Comparison of ENCODE assay signal across 8 cellular contexts in the genomic region with DNA sequence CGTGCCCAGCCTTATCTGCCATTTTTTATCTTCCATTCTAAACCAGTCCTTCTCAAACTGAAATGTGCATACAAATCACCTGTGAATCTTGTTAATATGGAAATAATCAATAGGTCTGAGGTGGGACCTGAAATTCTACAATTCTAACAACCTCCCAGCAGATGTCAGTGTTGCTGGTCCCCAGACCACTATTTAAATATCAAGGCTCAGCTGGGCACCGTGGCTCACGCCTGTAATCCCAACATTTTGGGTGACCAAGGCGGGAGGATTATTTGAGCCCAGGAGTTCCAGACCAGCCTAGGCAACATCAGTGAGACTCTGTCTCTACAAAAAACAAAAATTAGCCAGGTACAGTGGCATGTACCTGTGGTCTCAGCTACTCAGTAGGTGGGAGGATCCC. TPM values are rescaled to one million over a fixed set of nuclear protein-coding genes. Genes with fewer than 3 reads are reported as not detected.
DNase-seq lines count a peak whose midpoint lies in the region; ATAC-seq, FAIRE-seq and TF ChIP-seq lines count a peak whose summit lies in the region.

No MANE protein-coding gene starts in this region.

- no peaks in the 10 kb centered on the region for H3K4me1 ChIP-seq in CD8-positive, alpha-beta T cell (ENCODE audit: insufficient read depth, low read length)
- H3K4me1 ChIP-seq in gastroesophageal sphincter = peaks cover 0 to 30% (median 25%) of the 10 kb centered on the region in 3 donors
- peaks cover 24 to 29% (median 25%) of the 10 kb centered on the region in 4 donors for H3K4me1 ChIP-seq in upper lobe of left lung

- no peaks in the 10 kb centered on the region for H3K4me1 Mint-ChIP-seq in CD8-positive, alpha-beta T cell (ENCODE audit: low read depth)

- intact Hi-C loops in CD8-positive, alpha-beta T cell (cut with DNase I, micrococcal nuclease) = loop anchor here in 1 of 2 experiments (1.0 kb wide), 1 partner anchor 253 kb away; no protein-coding TSS in a partner anchor

- no peak overlapping the region for H3K4me3 Mint-ChIP-seq in CD8-positive, alpha-beta T cell

- peak; percentile 25 for TF ChIP-seq CTCF in CD8-positive, alpha-beta T cell (IDR thresholded peaks at IDR 0.05)
- peak; percentile 64 for TF ChIP-seq CTCF in VCaP (conservative IDR thresholded peaks at IDR 0.05)
- peak in 3 of 4 experiments; percentile 15 to 36 (median 33) for TF ChIP-seq CTCF in gastroesophageal sphincter (IDR thresholded peaks at IDR 0.05)
- peak in 3 of 6 experiments; percentile 10 to 36 (median 32) for TF ChIP-seq CTCF in upper lobe of left lung (IDR thresholded peaks at IDR 0.05)

- H3K27me3 ChIP-seq in CD8-positive, alpha-beta T cell (ENCODE audit: insufficient read depth, low read length) = no peaks in the 10 kb centered on the region
- H3K27me3 ChIP-seq in gastroesophageal sphincter (no peaks in the 10 kb centered on the region), upper lobe of left lung (no peaks in the 10 kb centered on the region)

- H3K27ac Mint-ChIP-seq in CD8-positive, alpha-beta T cell = no peak overlapping the region

- DNase-seq in CD8-positive, alpha-beta T cell = peak in 2 of 7 experiments; percentile 8 to 12
- DNase-seq in GM19239 (ENCODE audit: insufficient read length, low spot score) = peak; percentile 38
- DNase-seq in amniotic stem cell (lab: John Stamatoyannopoulos, UW) = no peak
- DNase-seq in NCI-H526 treated with DMSO at 0.1 percent for 48 hours (lab: John Stamatoyannopoulos, UW) = no peak
- DNase-seq in upper lobe of left lung = no peak

- TF ChIP-seq POLR2A in gastroesophageal sphincter (IDR thresholded peaks at IDR 0.05) (no peak), upper lobe of left lung (IDR thresholded peaks at IDR 0.05) (no peak)

- no peaks in the 10 kb centered on the region for H3K9me3 Mint-ChIP-seq in CD8-positive, alpha-beta T cell

- 20 to 60% methylated on average over 1 of the region's 4 CpGs for WGBS in gastroesophageal sphincter (ENCODE audit: low coverage in 1 of 2), 2 donors
- WGBS in upper lobe of left lung, 2 donors = 21 to 36% methylated on average over 3 to 4 of the region's 4 CpGs

- H3K27ac ChIP-seq in CD8-positive, alpha-beta T cell (ENCODE audit: low read depth, low read length) = no peak overlapping the region
- H3K27ac ChIP-seq in VCaP = no peak overlapping the region
- no peak overlapping the region for H3K27ac ChIP-seq in gastroesophageal sphincter
- H3K27ac ChIP-seq in upper lobe of left lung = no peak overlapping the region

- H3K4me3 ChIP-seq in CD8-positive, alpha-beta T cell (ENCODE audit: low read depth, low read length) = no peak overlapping the region
- H3K4me3 ChIP-seq in gastroesophageal sphincter (no peak overlapping the region), upper lobe of left lung (no peak overlapping the region)

- CTCF ChIA-PET in CD8-positive, alpha-beta T cell (lab: Charles Lee) = interaction anchor here (0.9 to 2.2 kb wide), 9 partner anchors 9 to 201 kb away, joined by 3 to 8 read pairs (median 3); partner anchors contain the start of gene SRARP

- TF ChIP-seq EP300 in gastroesophageal sphincter (IDR thresholded peaks at IDR 0.05) = no peak
- no peak for TF ChIP-seq EP300 in upper lobe of left lung (IDR thresholded peaks at IDR 0.05)

- FAIRE-seq in GM19239 (lab: Jason Lieb, UNC) = peak; percentile 68

- no peaks in the 10 kb centered on the region for H3K36me3 Mint-ChIP-seq in CD8-positive, alpha-beta T cell

- peaks cover 16% of the 10 kb centered on the region for H3K27me3 Mint-ChIP-seq in CD8-positive, alpha-beta T cell (ENCODE audit: low read depth)

- POLR2A ChIA-PET in CD8-positive, alpha-beta T cell (lab: Charles Lee) = no interaction called here

- H3K36me3 ChIP-seq in CD8-positive, alpha-beta T cell (ENCODE audit: insufficient read depth, low read length) = no peaks in the 10 kb centered on the region
- H3K36me3 ChIP-seq in gastroesophageal sphincter (no peaks in the 10 kb centered on the region), upper lobe of left lung (no peaks in the 10 kb centered on the region)

- no peaks in the 10 kb centered on the region for H3K9me3 ChIP-seq in CD8-positive, alpha-beta T cell (ENCODE audit: low read length)
- H3K9me3 ChIP-seq in gastroesophageal sphincter (no peaks in the 10 kb centered on the region), upper lobe of left lung (no peaks in the 10 kb centered on the region)

- ATAC-seq in CD8-positive, alpha-beta T cell = peak; percentile 52
- no peak for ATAC-seq in gastroesophageal sphincter
- ATAC-seq in HG02852 (IDR thresholded peaks at IDR 0.05; ENCODE audit: unreplicated experiment) = no peak
- no peak for ATAC-seq in upper lobe of left lung (ENCODE audit: low FRiP score in 2 of 2)

RNA-seq across cellular contexts. Expression of gene UQCRHL, which starts 4.1 kb away (rescaled TPM):
- total RNA-seq in CD8-positive, alpha-beta T cell = under 1 TPM; 0.53 to 0.81 TPM
- 1 to 10 TPM in 2 of 4 donors, under 1 TPM in 2; 0.40 to 1.4 (median 0.85) TPM for total RNA-seq in gastroesophageal sphincter
- 1 to 10 TPM in 5 of 6 donors, under 1 TPM in 1; 0.57 to 2.1 (median 1.1) TPM for total RNA-seq in upper lobe of left lung

RNA-seq across cellular contexts. Expression of gene SPEN, which starts 44.1 kb away (rescaled TPM):
- total RNA-seq in CD8-positive, alpha-beta T cell = 10 to 100 TPM; 85.9 to 87.3 TPM
- total RNA-seq in gastroesophageal sphincter = 10 to 100 TPM; 40.3 to 79.4 (median 50.7) TPM
- 10 to 100 TPM; 41.5 to 73.3 (median 51.3) TPM for total RNA-seq in upper lobe of left lung

RNA-seq across cellular contexts. Expression of gene FBLIM1, which starts 44.8 kb away (rescaled TPM):
- under 1 TPM in 1 of 2 experiments, not detected in 1; 0.30 TPM for total RNA-seq in CD8-positive, alpha-beta T cell
- 100 to 1,000 TPM in 1 of 4 donors, 10 to 100 TPM in 3; 40.4 to 106 (median 47.0) TPM for total RNA-seq in gastroesophageal sphincter
- 10 to 100 TPM; 11.2 to 51.3 (median 35.1) TPM for total RNA-seq in upper lobe of left lung

Comparison
In these comparisons a context has a peak if more than half of its experiments do, and no peak if none do; other contexts are left out.
1. RNA of gene FBLIM1, which starts 44.8 kb away (total RNA-seq): 40.4 to 106 TPM in gastroesophageal sphincter and 11.2 to 51.3 TPM in upper lobe of left lung; 0.30 TPM in CD8-positive, alpha-beta T cell; every median in the first group is over 4 times any median in the second.